In genomic region chr10:49518982-49519578, GRCh38 we compare ENCODE assay signal across 9 cellular contexts. TPM values are rescaled to one million over a fixed set of nuclear protein-coding genes. Genes with fewer than 3 reads are reported as not detected.
DNase-seq lines count a peak whose midpoint lies in the region; ATAC-seq and TF ChIP-seq lines count a peak whose summit lies in the region.
"Had no signal": no experiment of that assay in that cellular context is flagged by ENCODE, and none has a peak within 500 bp of the region (broad histone marks: within the 10 kb centered on the region; RNA-seq: fewer than 3 reads in every experiment).

No MANE protein-coding gene starts in this region.

- in situ Hi-C loops in GM23248 (cut with MboI), result loop anchor here (10.0 kb wide), 1 partner anchor 114 kb away; no protein-coding TSS in a partner anchor

- peaks cover 4 to 9% of the 10 kb centered on the region in 2 donors for H3K4me1 Mint-ChIP-seq in immature natural killer cell
- H3K4me1 Mint-ChIP-seq in stimulated activated naive CD8-positive, alpha-beta T cell treated with anti-CD3 and anti-CD28 coated beads, Interleukin-15, amount 100 ng/mL, for 72 hours, result no peaks in the 10 kb centered on the region
- peaks cover 6% of the 10 kb centered on the region for H3K4me1 Mint-ChIP-seq in activated T-helper 2 cell treated with anti-CD3 and anti-CD28 coated beads, Interferon-gamma antibody, Interleukin-2, Interleukin-4, amounts not matched to agents 10 μg/mL and 5 μg/mL and 100 μg/mL, durations not matched to agents 14 hours and 24 hours and 36 hours (ENCODE audit: low read depth)

- H3K4me2 ChIP-seq in GM23248 (ENCODE audit: unreplicated experiment), result peak overlapping the region; percentile 8

- TF ChIP-seq POLR2A in body of pancreas (IDR thresholded peaks at IDR 0.05), result no peak

- DNase-seq in NCI-H1105 treated with DMSO at 0.1 percent for 48 hours (lab: John Stamatoyannopoulos, UW) (peak; percentile 2), NCI-H1105 (lab: John Stamatoyannopoulos, UW) (no peak), GM23248 (peak; percentile 75), NCI-H526 treated with DMSO at 0.1 percent for 48 hours (lab: John Stamatoyannopoulos, UW) (peak; percentile 8), body of pancreas (peak; percentile 32 to 46 (median 34)), immature natural killer cell (peak; percentile 24 to 39 (median 37))
- DNase-seq in stimulated activated naive CD8-positive, alpha-beta T cell treated with anti-CD3 and anti-CD28 coated beads, Interleukin-15, amount 100 ng/mL, for 72 hours, result peak in 1 of 2 donors; percentile 15
- DNase-seq in activated T-helper 2 cell treated with anti-CD3 and anti-CD28 coated beads, Interferon-gamma antibody, Interleukin-2, Interleukin-4, amounts not matched to agents 10 μg/mL and 5 μg/mL and 100 μg/mL, durations not matched to agents 14 hours and 24 hours and 36 hours (ENCODE audit: low spot score), result no peak

- H3K27me3 ChIP-seq in GM23248 (replicated peaks; ENCODE audit: insufficient read depth) (no peaks in the 10 kb centered on the region), body of pancreas (no peaks in the 10 kb centered on the region)

- peaks cover 44% of the 10 kb centered on the region for H3F3A ChIP-seq in GM23248 (ENCODE audit: insufficient read depth)

- no peak overlapping the region for H3K9ac ChIP-seq in GM23248

- H3K79me2 ChIP-seq in GM23248 (ENCODE audit: insufficient read depth), result peaks cover 100% of the 10 kb centered on the region

- no peaks in the 10 kb centered on the region for H3K9me2 ChIP-seq in GM23248 (ENCODE audit: insufficient read depth)

- H3K36me3 ChIP-seq in GM23248 (ENCODE audit: low read depth) (peaks cover 76% of the 10 kb centered on the region), body of pancreas (replicated peaks in 1 of 2; ENCODE audit: insufficient read depth in 1 of 2, low read depth in 2 of 2) (peaks cover 0 to 4% of the 10 kb centered on the region in 2 donors)

- no peaks in the 10 kb centered on the region for H3K9me3 ChIP-seq in GM23248 (ENCODE audit: low read depth)
- no peaks in the 10 kb centered on the region for H3K9me3 ChIP-seq in body of pancreas

- H3K4me1 ChIP-seq in GM23248 (ENCODE audit: insufficient read depth) (peaks cover 32% of the 10 kb centered on the region), body of pancreas (peaks cover 11% of the 10 kb centered on the region)

- peak overlapping the region in 1 of 6 donors; percentile 59 for H3K27ac Mint-ChIP-seq in immature natural killer cell
- H3K27ac Mint-ChIP-seq in stimulated activated naive CD8-positive, alpha-beta T cell treated with anti-CD3 and anti-CD28 coated beads, Interleukin-15, amount 100 ng/mL, for 72 hours, result no peak overlapping the region
- no peak overlapping the region for H3K27ac Mint-ChIP-seq in activated T-helper 2 cell treated with anti-CD3 and anti-CD28 coated beads, Interferon-gamma antibody, Interleukin-2, Interleukin-4, amounts not matched to agents 10 μg/mL and 5 μg/mL and 100 μg/mL, durations not matched to agents 14 hours and 24 hours and 36 hours

- peak; percentile 22 to 68 (median 61) for TF ChIP-seq CTCF in body of pancreas (IDR thresholded peaks at IDR 0.05)

- ATAC-seq in body of pancreas, result peak; percentile 47
- peak; percentile 62 for ATAC-seq in stimulated activated naive CD8-positive, alpha-beta T cell treated with anti-CD3 and anti-CD28 coated beads, Interleukin-15, amount 100 ng/mL, for 72 hours

- no peaks in the 10 kb centered on the region for H3K27me3 Mint-ChIP-seq in immature natural killer cell (ENCODE audit: low read depth in 3 of 3)
- no peaks in the 10 kb centered on the region for H3K27me3 Mint-ChIP-seq in stimulated activated naive CD8-positive, alpha-beta T cell treated with anti-CD3 and anti-CD28 coated beads, Interleukin-15, amount 100 ng/mL, for 72 hours
- no peaks in the 10 kb centered on the region for H3K27me3 Mint-ChIP-seq in activated T-helper 2 cell treated with anti-CD3 and anti-CD28 coated beads, Interferon-gamma antibody, Interleukin-2, Interleukin-4, amounts not matched to agents 10 μg/mL and 5 μg/mL and 100 μg/mL, durations not matched to agents 14 hours and 24 hours and 36 hours (ENCODE audit: low read depth)
- H3K27me3 Mint-ChIP-seq: CD8-positive, alpha-beta memory T cell had no signal

- H3K4me3 Mint-ChIP-seq in immature natural killer cell, result no peak overlapping the region
- H3K4me3 Mint-ChIP-seq in stimulated activated naive CD8-positive, alpha-beta T cell treated with anti-CD3 and anti-CD28 coated beads, Interleukin-15, amount 100 ng/mL, for 72 hours, result no peak overlapping the region
- H3K4me3 Mint-ChIP-seq in activated T-helper 2 cell treated with anti-CD3 and anti-CD28 coated beads, Interferon-gamma antibody, Interleukin-2, Interleukin-4, amounts not matched to agents 10 μg/mL and 5 μg/mL and 100 μg/mL, durations not matched to agents 14 hours and 24 hours and 36 hours (ENCODE audit: low read depth), result no peak overlapping the region

- intact Hi-C loops in body of pancreas (cut with DNase I), result loop anchor here (5.0 kb wide), 1 partner anchor 112 kb away; no protein-coding TSS in a partner anchor
- intact Hi-C loops in activated T-helper 2 cell treated with anti-CD3 and anti-CD28 coated beads, Interferon-gamma antibody, Interleukin-2, Interleukin-4, amounts not matched to agents 10 μg/mL and 5 μg/mL and 100 μg/mL, durations not matched to agents 14 hours and 24 hours and 36 hours (cut with micrococcal nuclease), result loop anchor here (1.0 to 2.0 kb wide), 2 partner anchors 112 to 860 kb away; no protein-coding TSS in a partner anchor

- H3K4me3 ChIP-seq in GM23248 (no peak overlapping the region), body of pancreas (no peak overlapping the region)

- peaks cover 12% of the 10 kb centered on the region; the same call in 1 of the 2 replicates for H4K20me1 ChIP-seq in GM23248 (ENCODE audit: insufficient read depth)

- no peaks in the 10 kb centered on the region for H3K9me3 Mint-ChIP-seq in immature natural killer cell
- H3K9me3 Mint-ChIP-seq in stimulated activated naive CD8-positive, alpha-beta T cell treated with anti-CD3 and anti-CD28 coated beads, Interleukin-15, amount 100 ng/mL, for 72 hours, result no peaks in the 10 kb centered on the region
- no peaks in the 10 kb centered on the region for H3K9me3 Mint-ChIP-seq in activated T-helper 2 cell treated with anti-CD3 and anti-CD28 coated beads, Interferon-gamma antibody, Interleukin-2, Interleukin-4, amounts not matched to agents 10 μg/mL and 5 μg/mL and 100 μg/mL, durations not matched to agents 14 hours and 24 hours and 36 hours
- H3K9me3 Mint-ChIP-seq: CD8-positive, alpha-beta memory T cell had no signal

- H3K27ac ChIP-seq in GM23248 (no peak overlapping the region), body of pancreas (no peak overlapping the region)

- H2AFZ ChIP-seq in GM23248, result no peak overlapping the region

- H3K36me3 Mint-ChIP-seq in immature natural killer cell, result peaks cover 7 to 41% (median 26%) of the 10 kb centered on the region in 3 donors
- peaks cover 52% of the 10 kb centered on the region for H3K36me3 Mint-ChIP-seq in activated T-helper 2 cell treated with anti-CD3 and anti-CD28 coated beads, Interferon-gamma antibody, Interleukin-2, Interleukin-4, amounts not matched to agents 10 μg/mL and 5 μg/mL and 100 μg/mL, durations not matched to agents 14 hours and 24 hours and 36 hours (ENCODE audit: low read depth)

- WGBS in GM23248 (ENCODE audit: low coverage in 1 of 2, low lambda C conversion rate in 2 of 2, missing lambda C conversion rate in 2 of 2), 2 experiments, result 46 to 56% methylated on average over 3 of the region's 3 CpGs
- WGBS in body of pancreas, 2 donors, result 52 to 58% methylated on average over 3 of the region's 3 CpGs

RNA-seq across cellular contexts. Expression of gene ERCC6, which starts 19.8 kb away (rescaled TPM):
- 69.2 and 101 TPM in 2 replicates for total RNA-seq in GM23248 (2014; rRNA removed; shearing (Covaris generic))
- 47.6 and 50.8 TPM in 2 replicates for polyA plus RNA-seq in GM23248 (2016; fragmentation: Nextera tagmentation; extraction: Ambion mirVana)
- 10 to 100 TPM; 15.6 to 16.8 TPM for total RNA-seq in body of pancreas
- polyA plus RNA-seq in immature natural killer cell, result 10 to 100 TPM in 1 of 3 donors, 1 to 10 TPM in 2; 5.2 to 14.6 (median 9.1) TPM
- total RNA-seq in activated T-helper 2 cell treated with anti-CD3 and anti-CD28 coated beads, Interferon-gamma antibody, Interleukin-2, Interleukin-4, amounts not matched to agents 10 μg/mL and 5 μg/mL and 100 μg/mL, durations not matched to agents 14 hours and 24 hours and 36 hours, result 22.7 and 26.2 TPM in 2 replicates

Comparison
In these comparisons a context has a peak if more than half of its experiments do, and no peak if none do; other contexts are left out.
1. DNase-seq: peak in NCI-H1105 treated with DMSO at 0.1 percent for 48 hours (single experiment), GM23248 (single experiment), NCI-H526 treated with DMSO at 0.1 percent for 48 hours (single experiment), body of pancreas (4 of 4) and immature natural killer cell (3 of 3); none in NCI-H1105 (single experiment) and activated T-helper 2 cell treated with anti-CD3 and anti-CD28 coated beads, Interferon-gamma antibody, Interleukin-2, Interleukin-4, amounts not matched to agents 10 μg/mL and 5 μg/mL and 100 μg/mL, durations not matched to agents 14 hours and 24 hours and 36 hours (single experiment).